Comparison of ENCODE assay signal across 19 cellular contexts in the genomic region with DNA sequence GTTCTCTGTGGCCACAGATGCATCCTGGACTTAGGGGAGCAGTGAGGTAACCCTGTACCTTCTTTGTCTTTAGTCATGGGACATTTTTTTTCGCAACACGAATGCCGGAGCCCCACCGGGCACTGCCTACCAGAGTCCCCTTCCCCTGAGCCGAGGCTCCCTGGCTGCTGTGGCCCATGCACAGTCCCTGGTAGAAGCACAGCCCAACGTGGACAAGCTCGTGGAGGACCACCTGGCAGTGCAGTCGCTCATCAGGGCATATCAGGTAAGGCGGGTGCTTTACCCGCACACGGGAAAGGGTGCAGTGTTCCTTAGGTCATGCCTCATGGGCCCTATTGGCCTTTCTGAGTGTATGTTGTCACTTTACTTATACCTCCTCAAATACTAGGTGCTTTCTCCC.
"Had no signal": no experiment of that assay in that cellular context is flagged by ENCODE, and none has a peak within 500 bp of the region (broad histone marks: within the 10 kb centered on the region; RNA-seq: fewer than 3 reads in every experiment).

No MANE protein-coding gene starts in this region.

- H3K9ac ChIP-seq: neural progenitor cell had no signal

- H3K27me3 ChIP-seq: adrenal gland, left lung, neural progenitor cell, stomach had no signal

- H3K4me3 Mint-ChIP-seq: activated naive CD4-positive, alpha-beta T cell treated with anti-CD3 and anti-CD28 coated beads, Interleukin-2, amount 50 U/mL, for 24 hours; neural progenitor cell had no signal

- H3K27ac ChIP-seq: adrenal gland, epithelial cell of prostate, left lung, neural progenitor cell, prostate gland, stomach, WERI-Rb-1 had no signal

- H3K36me3 Mint-ChIP-seq: activated naive CD4-positive, alpha-beta T cell treated with anti-CD3 and anti-CD28 coated beads, Interleukin-2, amount 50 U/mL, for 24 hours had no signal

- H3K9me3 Mint-ChIP-seq: activated naive CD4-positive, alpha-beta T cell treated with anti-CD3 and anti-CD28 coated beads, Interleukin-2, amount 50 U/mL, for 24 hours; neural progenitor cell had no signal

- H3K4me1 ChIP-seq: neural progenitor cell, prostate gland had no signal

- FAIRE-seq: astrocyte, keratinocyte had no signal

- H3K36me3 ChIP-seq: neural progenitor cell, prostate gland had no signal

- H3K4me3 ChIP-seq: adrenal gland, left lung, neural progenitor cell, prostate gland, stomach had no signal

- H3K27me3 Mint-ChIP-seq: activated naive CD4-positive, alpha-beta T cell treated with anti-CD3 and anti-CD28 coated beads, Interleukin-2, amount 50 U/mL, for 24 hours had no signal

- H3K9me3 ChIP-seq: adrenal gland, left lung, prostate gland, stomach had no signal

- H3K27ac Mint-ChIP-seq: activated naive CD4-positive, alpha-beta T cell treated with anti-CD3 and anti-CD28 coated beads, Interleukin-2, amount 50 U/mL, for 24 hours had no signal

- DNase-seq: activated CD4-positive, alpha-beta T cell treated with anti-CD3 and anti-CD28 coated beads for 1 hour; activated CD4-positive, alpha-beta T cell treated with anti-CD3 and anti-CD28 coated beads, Interleukin-2, amount 50 U/mL, for 4 hours; activated T-cell treated with anti-CD3 and anti-CD28 coated beads for 4 hours; dermis blood vessel endothelial cell; foreskin fibroblast; hypothalamus; left lung; right cardiac atrium; stomach; T-helper 2 cell; trophoblast cell; WERI-Rb-1 had no signal
